ENCODE assay signal across 11 cellular contexts in genomic region chr10:117365612-117366011, GRCh38. TPM values are rescaled to one million over a fixed set of nuclear protein-coding genes. Genes with fewer than 3 reads are reported as not detected.
A peak's percentile ranks its signal among the peaks of the same experiment; 100 is the strongest.
DNase-seq lines count a peak whose midpoint lies in the region; ATAC-seq and TF ChIP-seq lines count a peak whose summit lies in the region.
"Had no signal": no experiment of that assay in that cellular context is flagged by ENCODE, and none has a peak within 500 bp of the region (broad histone marks: within the 10 kb centered on the region; RNA-seq: fewer than 3 reads in every experiment).

No MANE protein-coding gene starts in this region.

- peak overlapping the region; percentile 46 for H3K4me2 ChIP-seq in mammary epithelial cell (ENCODE audit: insufficient read depth, low read depth, low read length)

- peak overlapping the region; percentile 38 for H3K27ac ChIP-seq in mammary epithelial cell (ENCODE audit: insufficient read depth, low read depth, low read length)
- H3K27ac ChIP-seq: 22Rv1, foreskin keratinocyte had no signal

- H2AFZ ChIP-seq in mammary epithelial cell (ENCODE audit: low read depth, low read length) = no peak overlapping the region

- intact Hi-C loops in mammary epithelial cell (cut with micrococcal nuclease) = no loop called here

- H3K36me3 Mint-ChIP-seq in osteocyte (ENCODE audit: unreplicated experiment) = no peaks in the 10 kb centered on the region

- H3K27me3 ChIP-seq in mammary epithelial cell (ENCODE audit: insufficient read depth, low read length) = no peaks in the 10 kb centered on the region
- H3K27me3 ChIP-seq: foreskin keratinocyte had no signal

- H3K4me3 ChIP-seq in mammary epithelial cell (replicated peaks in 1 of 3; ENCODE audit: insufficient read depth in 1 of 3, low read depth in 2 of 3, low read length in 3 of 3) = no peak overlapping the region

- no peaks in the 10 kb centered on the region for H3K9me3 ChIP-seq in mammary epithelial cell (replicated peaks; ENCODE audit: insufficient read depth, low read length)

- peak; percentile 31 for ATAC-seq in HG03460 (IDR thresholded peaks at IDR 0.05; ENCODE audit: unreplicated experiment)
- no peak for ATAC-seq in GM19452 (IDR thresholded peaks at IDR 0.05; ENCODE audit: unreplicated experiment)
- ATAC-seq: foreskin keratinocyte had no signal

- CTCF ChIA-PET in mammary epithelial cell (lab: Charles Lee; ENCODE audit: low non-redundant PET) = no interaction called here

- peak overlapping the region; percentile 7 for H3K27ac Mint-ChIP-seq in osteocyte (ENCODE audit: unreplicated experiment)

- H3K4me1 ChIP-seq in mammary epithelial cell (ENCODE audit: insufficient read depth, low read length) = peaks cover 59% of the 10 kb centered on the region

- H3K9ac ChIP-seq in mammary epithelial cell (ENCODE audit: insufficient read depth, low read length) = no peak overlapping the region

- peaks cover 96% of the 10 kb centered on the region for H3K79me2 ChIP-seq in mammary epithelial cell (ENCODE audit: insufficient read depth, low read length)

- DNase-seq in DMS 273 (lab: John Stamatoyannopoulos, UW; ENCODE audit: unreplicated experiment) (peak; percentile 19), DMS 273 treated with DMSO at 0.1 percent for 48 hours (lab: John Stamatoyannopoulos, UW) (no peak), mammary epithelial cell (peak; percentile 53), osteocyte (ENCODE audit: extremely low spot score, unreplicated experiment) (no peak), T-helper 9 cell (no peak), occipital lobe (lab: John Stamatoyannopoulos, UW) (no peak)
- DNase-seq: foreskin keratinocyte, NCI-H146 had no signal

- no peak overlapping the region for H3K4me3 Mint-ChIP-seq in osteocyte (ENCODE audit: unreplicated experiment)

- no peaks in the 10 kb centered on the region for H3K36me3 ChIP-seq in mammary epithelial cell (ENCODE audit: insufficient read depth, low read length)

- peaks cover 59% of the 10 kb centered on the region for H3K4me1 Mint-ChIP-seq in osteocyte (ENCODE audit: unreplicated experiment)

- TF ChIP-seq CTCF in mammary epithelial cell (conservative IDR thresholded peaks at IDR 0.05 in 1 of 2, IDR thresholded peaks at IDR 0.05 in 1 of 2; ENCODE audit: extremely low read depth in 1 of 2, insufficient read depth in 1 of 2, low read depth in 1 of 2, low read length in 2 of 2) = no peak
- no peak for TF ChIP-seq CTCF in osteocyte (IDR thresholded peaks at IDR 0.05)

- no peaks in the 10 kb centered on the region for H3K9me3 Mint-ChIP-seq in osteocyte (ENCODE audit: unreplicated experiment)

- dilution Hi-C loops in mammary epithelial cell (cut with HindIII; ENCODE audit: low sequenced_read_pairs) = loop anchor here (5.0 kb wide), 1 partner anchor 72 kb away; no protein-coding TSS in a partner anchor

- BruUV-seq in mammary epithelial cell (replicated peaks; lab: Mats Ljungman, UMichigan) = no TSS peak

- no peaks in the 10 kb centered on the region for H3K27me3 Mint-ChIP-seq in osteocyte (ENCODE audit: unreplicated experiment)

- in situ Hi-C loops in mammary epithelial cell (cut with MboI; ENCODE audit: low sequenced_read_pairs in 2 of 2) = no loop called here

- WGBS in mammary epithelial cell (ENCODE audit: low coverage, missing lambda C conversion rate) = 43% methylated on average over 2 of the region's 2 CpGs

- H4K20me1 ChIP-seq in mammary epithelial cell (ENCODE audit: insufficient read depth, low read length) = no peaks in the 10 kb centered on the region

RNA-seq across cellular contexts. Expression of gene PDZD8, which starts 9.6 kb away (rescaled TPM):
- total RNA-seq in mammary epithelial cell (10 to 100 TPM; 48.6 to 63.0 TPM), osteocyte (32.9 and 39.0 TPM in 2 replicates), occipital lobe (28.1 TPM)
- polyA plus RNA-seq in mammary epithelial cell = 32.8 TPM
- 95.5 TPM for polyA minus RNA-seq in mammary epithelial cell

Comparison
In these comparisons a context has a peak if more than half of its experiments do, and no peak if none do; other contexts are left out.
1. DNase-seq: peak in DMS 273 (single experiment) and mammary epithelial cell (single experiment); none in DMS 273 treated with DMSO at 0.1 percent for 48 hours (single experiment), osteocyte (single experiment), T-helper 9 cell (single experiment) and occipital lobe (single experiment).